In the genomic region with DNA sequence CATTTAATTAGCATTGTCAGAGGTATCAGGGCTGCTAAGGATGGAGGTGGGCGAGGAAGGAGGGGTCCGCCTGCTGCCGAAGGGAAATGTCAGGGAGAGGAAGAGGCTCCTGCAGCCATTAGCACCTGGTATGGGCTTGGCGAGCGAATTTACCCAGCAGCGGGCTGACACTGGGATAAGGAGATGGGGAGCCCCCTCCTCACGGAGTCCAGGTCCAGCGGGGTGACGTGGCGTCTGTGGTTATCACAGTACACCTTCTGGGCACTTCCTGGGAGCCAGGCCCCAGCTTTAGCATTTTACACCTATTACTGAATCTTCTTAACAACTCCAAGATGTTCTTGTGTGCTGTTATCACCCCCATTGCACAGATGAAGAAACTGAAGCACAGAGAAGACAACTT, we compare ENCODE assay signal across 29 cellular contexts.
"Had no signal": no experiment of that assay in that cellular context is flagged by ENCODE, and none has a peak within 500 bp of the region (broad histone marks: within the 10 kb centered on the region; RNA-seq: fewer than 3 reads in every experiment).

No MANE protein-coding gene starts in this region.

- H3K27ac ChIP-seq: body of pancreas, epithelial cell of prostate, gastroesophageal sphincter, WERI-Rb-1 had no signal

- H3K36me3 ChIP-seq: esophagus squamous epithelium, gastroesophageal sphincter, WERI-Rb-1 had no signal

- H3K4me3 Mint-ChIP-seq: activated B cell treated with CpG ODN at 0.5 μM for 24 hours; activated CD8-positive, alpha-beta T cell treated with anti-CD3 and anti-CD28 coated beads for 36 hours; activated naive CD8-positive, alpha-beta T cell; activated T-cell treated with anti-CD3 and anti-CD28 coated beads, Interleukin-2, amount 50 U/mL, for 4 hours; activated T-helper 17 cell treated with anti-CD3 and anti-CD28 coated beads, Interleukin-2, amount 50 U/mL, for 72 hours; central memory CD8-positive, alpha-beta T cell; T-helper 17 cell; T-helper 2 cell treated with Interferon-gamma antibody and Interleukin-4, amounts not matched to agents 5 μg/mL and 100 μg/mL, for 36 hours had no signal

- H3K36me3 Mint-ChIP-seq: activated naive CD8-positive, alpha-beta T cell had no signal

- H3K27ac Mint-ChIP-seq: activated B cell treated with CpG ODN at 0.5 μM for 24 hours; activated CD8-positive, alpha-beta T cell treated with anti-CD3 and anti-CD28 coated beads for 36 hours; activated naive CD8-positive, alpha-beta T cell; activated T-helper 17 cell treated with anti-CD3 and anti-CD28 coated beads, Interleukin-2, amount 50 U/mL, for 72 hours; T-helper 17 cell; T-helper 2 cell treated with Interferon-gamma antibody and Interleukin-4, amounts not matched to agents 5 μg/mL and 100 μg/mL, for 36 hours had no signal

- H3K27me3 ChIP-seq: body of pancreas had no signal

- H3K4me1 Mint-ChIP-seq: activated B cell treated with CpG ODN at 0.5 μM for 24 hours had no signal

- DNase-seq: activated B cell treated with CpG ODN at 0.5 μM for 24 hours; activated CD4-positive, alpha-beta T cell treated with anti-CD3 and anti-CD28 coated beads for 48 hours; activated CD4-positive, alpha-beta T cell treated with anti-CD3 and anti-CD28 coated beads, Interleukin-2, amount 50 U/mL, for 1 hour; activated CD4-positive, alpha-beta T cell treated with anti-CD3 and anti-CD28 coated beads, Interleukin-2, amount 50 U/mL, for 48 hours; activated CD8-positive, alpha-beta memory T cell treated with anti-CD3 and anti-CD28 coated beads for 24 hours; activated CD8-positive, alpha-beta T cell treated with anti-CD3 and anti-CD28 coated beads for 36 hours; activated effector memory CD4-positive, alpha-beta T cell treated with Interleukin-2 at 50 U/mL for 16 hours; activated gamma-delta T cell treated with Interleukin-2 at 50 U/mL for 16 hours; activated naive CD4-positive, alpha-beta T cell treated with anti-CD3 and anti-CD28 coated beads, Interleukin-2, amount 50 U/mL, for 16 hours; activated naive CD4-positive, alpha-beta T cell treated with Interleukin-2 at 50 U/mL for 16 hours; activated T-cell treated with anti-CD3 and anti-CD28 coated beads, Interleukin-2, amount 50 U/mL, for 4 hours; amniotic stem cell; body of pancreas; cortex of kidney; dermis blood vessel endothelial cell; effector CD8-positive, alpha-beta T cell; esophagus squamous epithelium; foreskin melanocyte; T-helper 1 cell; T-helper 17 cell; T1000; WERI-Rb-1 had no signal

- H3K9me3 ChIP-seq: body of pancreas, esophagus squamous epithelium, gastroesophageal sphincter had no signal

- H3K27me3 Mint-ChIP-seq: activated CD8-positive, alpha-beta T cell treated with anti-CD3 and anti-CD28 coated beads for 36 hours had no signal

- H3K4me3 ChIP-seq: body of pancreas, esophagus squamous epithelium, gastroesophageal sphincter had no signal

- H3K9me3 Mint-ChIP-seq: activated B cell treated with CpG ODN at 0.5 μM for 24 hours; activated CD8-positive, alpha-beta T cell treated with anti-CD3 and anti-CD28 coated beads for 36 hours; activated T-cell treated with anti-CD3 and anti-CD28 coated beads, Interleukin-2, amount 50 U/mL, for 4 hours; activated T-helper 17 cell treated with anti-CD3 and anti-CD28 coated beads, Interleukin-2, amount 50 U/mL, for 72 hours; central memory CD8-positive, alpha-beta T cell; T-helper 2 cell treated with Interferon-gamma antibody and Interleukin-4, amounts not matched to agents 5 μg/mL and 100 μg/mL, for 36 hours had no signal

- ATAC-seq: activated CD4-positive, CD25-positive, alpha-beta regulatory T cell treated with anti-CD3 and anti-CD28 coated beads, Interleukin-2, amount 50 U/mL, for 24 hours; activated CD8-positive, alpha-beta T cell treated with anti-CD3 and anti-CD28 coated beads for 36 hours; activated T-cell treated with anti-CD3 and anti-CD28 coated beads, Interleukin-2, amount 50 U/mL, for 4 hours; activated T-helper 17 cell treated with anti-CD3 and anti-CD28 coated beads, Interleukin-2, amount 50 U/mL, for 72 hours; body of pancreas; gastroesophageal sphincter; T-helper 17 cell had no signal
